ENCODE assay signal across 8 cellular contexts in genomic region chr10:96025566-96025965, GRCh38. TPM values are rescaled to one million over a fixed set of nuclear protein-coding genes. Genes with fewer than 3 reads are reported as not detected.
DNase-seq lines count a peak whose midpoint lies in the region; ATAC-seq and TF ChIP-seq lines count a peak whose summit lies in the region.

No MANE protein-coding gene starts in this region.

- no peak overlapping the region for H3K4me3 Mint-ChIP-seq in CD14-positive monocyte

- no peaks in the 10 kb centered on the region for H3K4me1 Mint-ChIP-seq in CD14-positive monocyte

- ATAC-seq in GM19395 (IDR thresholded peaks at IDR 0.05; ENCODE audit: unreplicated experiment) (peak; percentile 52), GM21529 (IDR thresholded peaks at IDR 0.05; ENCODE audit: unreplicated experiment) (no peak)

- DNase-seq in CD14-positive monocyte (ENCODE audit: low spot score) (no peak), RPMI7951 (ENCODE audit: low read depth) (peak; percentile 24), iPS-NIHi7 (ENCODE audit: extremely low spot score) (peak; percentile 63), NCI-H1105 treated with DMSO at 0.1 percent for 48 hours (lab: John Stamatoyannopoulos, UW) (no peak), GF-D8 (lab: John Stamatoyannopoulos, UW) (no peak), NCI-H524 (lab: John Stamatoyannopoulos, UW) (no peak)

- H3K9me3 Mint-ChIP-seq in CD14-positive monocyte: no peaks in the 10 kb centered on the region

- TF ChIP-seq CTCF in CD14-positive monocyte (IDR thresholded peaks at IDR 0.05): peak; percentile 12

- H3K27ac Mint-ChIP-seq in CD14-positive monocyte: no peak overlapping the region

- peaks cover 0 to 2% (median 1%) of the 10 kb centered on the region in 3 donors for H3K27me3 Mint-ChIP-seq in CD14-positive monocyte (ENCODE audit: low read depth in 3 of 3)

- intact Hi-C loops in CD14-positive monocyte (cut with micrococcal nuclease): no loop called here

- H3K36me3 Mint-ChIP-seq in CD14-positive monocyte: peaks cover 3 to 4% of the 10 kb centered on the region in 2 donors

RNA-seq across cellular contexts. Expression of gene CCNJ, which starts 17.8 kb away (rescaled TPM):
- polyA plus RNA-seq in CD14-positive monocyte: 1 to 10 TPM; 1.3 to 2.5 TPM
- 3.7 and 4.1 TPM in 2 replicates for total RNA-seq in RPMI7951 (2014; rRNA removed; shearing (Covaris generic))

Comparison
In these comparisons a context has a peak if more than half of its experiments do, and no peak if none do; other contexts are left out.
1. DNase-seq: peak in RPMI7951 (single experiment) and iPS-NIHi7 (single experiment); none in CD14-positive monocyte (single experiment), NCI-H1105 treated with DMSO at 0.1 percent for 48 hours (single experiment), GF-D8 (single experiment) and NCI-H524 (0 of 2).